Comparison of ENCODE assay signal across 7 cellular contexts in genomic region chr10:128859738-128860386, GRCh38.
DNase-seq lines count a peak whose midpoint lies in the region; TF ChIP-seq lines count a peak whose summit lies in the region.

No MANE protein-coding gene starts in this region.

- TF ChIP-seq CTCF in GM06990 (IDR thresholded peaks at IDR 0.05; ENCODE audit: insufficient read depth, low read length, poor library complexity, severe bottlenecking) (peak; percentile 40), astrocyte of the cerebellum (IDR thresholded peaks at IDR 0.05; ENCODE audit: low read depth, low read length, missing control alignments) (peak; percentile 49), sigmoid colon (IDR thresholded peaks at IDR 0.05) (peak in 2 of 4 experiments; percentile 22 to 43)

- H3K9me3 Mint-ChIP-seq in T-helper 2 cell treated with Interferon-gamma antibody and Interleukin-4, amounts not matched to agents 5 μg/mL and 100 μg/mL, for 36 hours = no peaks in the 10 kb centered on the region

- TF ChIP-seq POLR2A in sigmoid colon (IDR thresholded peaks at IDR 0.05) = no peak

- H3K27ac Mint-ChIP-seq in T-helper 2 cell treated with Interferon-gamma antibody and Interleukin-4, amounts not matched to agents 5 μg/mL and 100 μg/mL, for 36 hours = no peak overlapping the region

- no CpG with 5 or more reads among the region's 8 CpGs for WGBS in mesendoderm (ENCODE audit: extremely low coverage, insufficient coverage, low lambda C conversion rate)
- 72 to 75% methylated on average over 8 of the region's 8 CpGs for WGBS in sigmoid colon, 2 donors

- H3K4me1 ChIP-seq in mesendoderm (ENCODE audit: control insufficient read depth, low read depth, low read length) = no peaks in the 10 kb centered on the region
- H3K4me1 ChIP-seq in sigmoid colon = peaks cover 0 to 12% (median 9%) of the 10 kb centered on the region in 4 donors

- H3K27ac ChIP-seq in mesendoderm (ENCODE audit: low read depth, low read length) (no peak overlapping the region), sigmoid colon (no peak overlapping the region)

- H2BK120ac ChIP-seq in mesendoderm (ENCODE audit: low read depth, low read length) = no peak overlapping the region

- no peak overlapping the region for H3K56ac ChIP-seq in mesendoderm (ENCODE audit: low read length)

- no peak overlapping the region for H3K4ac ChIP-seq in mesendoderm (ENCODE audit: low read depth, low read length)

- no peak overlapping the region for H2BK5ac ChIP-seq in mesendoderm (ENCODE audit: low read length)

- H3K4me3 Mint-ChIP-seq in T-helper 2 cell treated with Interferon-gamma antibody and Interleukin-4, amounts not matched to agents 5 μg/mL and 100 μg/mL, for 36 hours = no peak overlapping the region

- H2AK5ac ChIP-seq in mesendoderm (ENCODE audit: low read length) = no peak overlapping the region

- H3K36me3 ChIP-seq in GM06990 (ENCODE audit: control insufficient read depth, insufficient read depth, low read length) = no peaks in the 10 kb centered on the region
- no peaks in the 10 kb centered on the region for H3K36me3 ChIP-seq in mesendoderm (ENCODE audit: control insufficient read depth, insufficient read depth, low read length)
- H3K36me3 ChIP-seq in sigmoid colon = no peaks in the 10 kb centered on the region

- no peaks in the 10 kb centered on the region for H3K79me1 ChIP-seq in mesendoderm (ENCODE audit: low read length)

- no peaks in the 10 kb centered on the region for H3K4me1 Mint-ChIP-seq in T-helper 2 cell treated with Interferon-gamma antibody and Interleukin-4, amounts not matched to agents 5 μg/mL and 100 μg/mL, for 36 hours (ENCODE audit: low read depth)

- in situ Hi-C loops in astrocyte of the cerebellum (cut with HindIII; ENCODE audit: low sequenced_read_pairs) = no loop called here

- no peaks in the 10 kb centered on the region; the same call in 1 of the 2 replicates for H3K27me3 ChIP-seq in GM06990 (replicated peaks; ENCODE audit: control insufficient read depth, insufficient read depth, low read length)
- no peaks in the 10 kb centered on the region for H3K27me3 ChIP-seq in mesendoderm (ENCODE audit: insufficient read depth, low read length, poor library complexity)
- H3K27me3 ChIP-seq in sigmoid colon = no peaks in the 10 kb centered on the region

- intact Hi-C loops in sigmoid colon (cut with DNase I) = no loop called here

- H3K36me3 Mint-ChIP-seq in T-helper 2 cell treated with Interferon-gamma antibody and Interleukin-4, amounts not matched to agents 5 μg/mL and 100 μg/mL, for 36 hours (ENCODE audit: low read depth) = no peaks in the 10 kb centered on the region

- no peak overlapping the region for H3K4me3 ChIP-seq in GM06990 (replicated peaks; ENCODE audit: low read depth, low read length)
- no peak overlapping the region for H3K4me3 ChIP-seq in astrocyte of the cerebellum (ENCODE audit: low read depth, low read length)
- H3K4me3 ChIP-seq in mesendoderm (ENCODE audit: low read length) = no peak overlapping the region
- H3K4me3 ChIP-seq in sigmoid colon = no peak overlapping the region

- no peak overlapping the region for H4K5ac ChIP-seq in mesendoderm (ENCODE audit: low read length)

- H3K79me2 ChIP-seq in mesendoderm (ENCODE audit: control insufficient read depth, insufficient read depth, low read length) = no peaks in the 10 kb centered on the region

- H3K23ac ChIP-seq in mesendoderm (ENCODE audit: low read length) = no peak overlapping the region

- H3K27me3 Mint-ChIP-seq in T-helper 2 cell treated with Interferon-gamma antibody and Interleukin-4, amounts not matched to agents 5 μg/mL and 100 μg/mL, for 36 hours (ENCODE audit: low read depth) = no peaks in the 10 kb centered on the region

- no peaks in the 10 kb centered on the region for H3K9me3 ChIP-seq in sigmoid colon

- H4K8ac ChIP-seq in mesendoderm (ENCODE audit: low read depth, low read length) = no peak overlapping the region

- no peak overlapping the region for H3K18ac ChIP-seq in mesendoderm (ENCODE audit: low read length)

- H3K9ac ChIP-seq in mesendoderm (ENCODE audit: low read length) = no peak overlapping the region

- DNase-seq in GM06990 (ENCODE audit: extremely low read depth, insufficient read length) (no peak), HK-2 (ENCODE audit: unreplicated experiment) (peak; percentile 31), astrocyte of the cerebellum (ENCODE audit: low read depth) (peak; percentile 5), mesendoderm (peak; percentile 48), putamen (ENCODE audit: low spot score) (no peak), sigmoid colon (no peak)
- DNase-seq in T-helper 2 cell treated with Interferon-gamma antibody and Interleukin-4, amounts not matched to agents 5 μg/mL and 100 μg/mL, for 36 hours (ENCODE audit: low spot score) = no peak

- TF ChIP-seq EP300 in sigmoid colon (IDR thresholded peaks at IDR 0.05) = no peak

- no peak overlapping the region for H3K4me2 ChIP-seq in mesendoderm (ENCODE audit: low read length)

- H2BK15ac ChIP-seq in mesendoderm (replicated peaks; ENCODE audit: low read depth) = no peak overlapping the region

Comparison
In these comparisons a context has a peak if more than half of its experiments do, and no peak if none do; other contexts are left out.
1. DNase-seq: peak in HK-2 (single experiment), astrocyte of the cerebellum (single experiment) and mesendoderm (single experiment); none in GM06990 (single experiment), T-helper 2 cell treated with Interferon-gamma antibody and Interleukin-4, amounts not matched to agents 5 μg/mL and 100 μg/mL, for 36 hours (single experiment), putamen (single experiment) and sigmoid colon (single experiment).